In the genomic region with DNA sequence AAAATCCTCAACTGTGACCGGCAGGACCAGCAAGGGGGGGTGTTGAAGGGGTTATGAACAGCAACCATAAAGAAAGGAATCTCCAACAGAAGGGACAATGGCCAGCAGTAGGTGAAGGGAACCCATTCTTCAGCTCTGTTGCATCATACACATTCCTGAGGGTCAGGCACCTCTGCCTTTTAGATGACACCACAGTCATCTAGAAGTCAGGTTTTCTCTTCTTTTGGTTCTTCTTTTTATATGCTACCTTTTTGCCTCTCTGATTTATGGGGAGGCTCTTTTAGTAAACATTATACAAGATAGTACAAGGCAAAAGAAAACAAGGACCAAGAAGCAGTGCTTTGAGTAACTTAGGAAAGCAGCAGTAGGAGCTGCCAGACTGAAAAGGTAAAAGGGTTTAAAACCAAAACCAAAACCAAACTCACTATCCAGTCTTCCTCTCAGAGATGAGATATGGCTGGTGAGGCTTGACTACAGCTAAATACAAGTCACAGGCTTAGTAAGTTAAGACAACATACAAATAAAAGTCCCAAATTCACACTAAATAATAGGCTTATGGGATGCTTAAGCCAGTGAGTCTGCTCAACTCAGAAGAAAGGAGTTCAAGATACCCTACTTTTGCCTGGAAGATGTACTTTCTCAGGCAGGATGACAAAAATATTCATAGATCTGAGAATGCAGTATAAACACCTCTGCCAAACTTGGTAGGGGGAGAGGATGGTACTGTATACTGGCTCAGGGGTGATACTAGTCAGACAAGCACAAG, we compare ENCODE assay signal across 12 cellular contexts. TPM values are rescaled to one million over a fixed set of nuclear protein-coding genes. Genes with fewer than 3 reads are reported as not detected.
A peak's percentile ranks its signal among the peaks of the same experiment; 100 is the strongest.
DNase-seq lines count a peak whose midpoint lies in the region; ATAC-seq and TF ChIP-seq lines count a peak whose summit lies in the region.
"Had no signal": no experiment of that assay in that cellular context is flagged by ENCODE, and none has a peak within 500 bp of the region (broad histone marks: within the 10 kb centered on the region; RNA-seq: fewer than 3 reads in every experiment).

No MANE protein-coding gene starts in this region.

- peaks cover 68% of the 10 kb centered on the region for H3K36me3 ChIP-seq in DND-41 (ENCODE audit: insufficient read depth, low read length)

- no peak for DNase-seq in DND-41
- peak; percentile 41 for DNase-seq in choroid plexus epithelial cell (ENCODE audit: low read depth)
- no peak for DNase-seq in stimulated activated CD8-positive, alpha-beta memory T cell treated with anti-CD3 and anti-CD28 coated beads, Interleukin-4, amount 100 ng/mL, for 48 hours
- DNase-seq in ecto neural progenitor cell (ENCODE audit: low spot score), result no peak
- DNase-seq in cardiac septum (ENCODE audit: low spot score), result no peak
- DNase-seq: brain microvascular endothelial cell, heart left ventricle, NCI-H226, sigmoid colon had no signal

- H3K9me3 ChIP-seq in DND-41 (ENCODE audit: insufficient read depth, low read length, severe bottlenecking), result no peaks in the 10 kb centered on the region
- H3K9me3 ChIP-seq: heart left ventricle, sigmoid colon had no signal

- H3K27ac ChIP-seq in DND-41 (ENCODE audit: low read length), result no peak overlapping the region
- H3K27ac ChIP-seq: brain microvascular endothelial cell, sigmoid colon had no signal

- no peak overlapping the region for H2AFZ ChIP-seq in DND-41 (ENCODE audit: low read depth, low read length)

- peak; percentile 63; the same call in 1 of the 3 replicates for ATAC-seq in DND-41 (ENCODE audit: insufficient read depth, low read depth)
- ATAC-seq in GM19351 (IDR thresholded peaks at IDR 0.05; ENCODE audit: unreplicated experiment), result peak; percentile 81
- ATAC-seq in HG03342 (IDR thresholded peaks at IDR 0.05; ENCODE audit: unreplicated experiment), result peak; percentile 69
- no peak for ATAC-seq in HG03520 (IDR thresholded peaks at IDR 0.05; ENCODE audit: unreplicated experiment)
- ATAC-seq: heart left ventricle had no signal

- H3K27me3 ChIP-seq in DND-41 (ENCODE audit: insufficient read depth, low read length, poor library complexity), result no peaks in the 10 kb centered on the region
- H3K27me3 ChIP-seq: brain microvascular endothelial cell, heart left ventricle, sigmoid colon had no signal

- H3K9ac ChIP-seq in DND-41 (ENCODE audit: low read depth, low read length), result no peak overlapping the region

- H3K4me1 ChIP-seq in DND-41 (ENCODE audit: insufficient read depth, low read length), result no peaks in the 10 kb centered on the region
- H3K4me1 ChIP-seq: sigmoid colon had no signal

- H3K4me3 ChIP-seq in DND-41 (ENCODE audit: low read depth in 1 of 2, low read length in 2 of 2) (no peak overlapping the region), choroid plexus epithelial cell (ENCODE audit: low read depth, low read length) (no peak overlapping the region)
- H3K4me3 ChIP-seq: heart left ventricle, sigmoid colon had no signal

- H3K4me2 ChIP-seq in DND-41 (ENCODE audit: insufficient read depth, low read length), result no peak overlapping the region

- intact Hi-C loops in cardiac septum (cut with DNase I), result no loop called here

- no peaks in the 10 kb centered on the region for H3K79me2 ChIP-seq in DND-41 (ENCODE audit: insufficient read depth, low read length)

- no peak for TF ChIP-seq CTCF in DND-41 (IDR thresholded peaks at IDR 0.05; ENCODE audit: borderline replicate concordance, extremely low read depth, low read length, poor library complexity, severe bottlenecking)
- no peak for TF ChIP-seq CTCF in choroid plexus epithelial cell (conservative IDR thresholded peaks at IDR 0.05; ENCODE audit: low read depth, low read length)

- H4K20me1 ChIP-seq in DND-41 (ENCODE audit: insufficient read depth, low read length), result no peaks in the 10 kb centered on the region

RNA-seq across cellular contexts. Expression of a gene that starts 4.1 kb away (rescaled TPM):
- 0.24 TPM for total RNA-seq in cardiac septum
- total RNA-seq: sigmoid colon had no signal

RNA-seq across cellular contexts. Expression of a gene that starts 7.6 kb away (rescaled TPM):
- 190 TPM for total RNA-seq in cardiac septum

RNA-seq across cellular contexts. Expression of a gene that starts 43.2 kb away (rescaled TPM):
- 53.7 TPM for total RNA-seq in cardiac septum

RNA-seq across cellular contexts. Expression of a gene that starts 59.1 kb away (rescaled TPM):
- total RNA-seq in cardiac septum, result 14.9 TPM
